1 cellular context compared by ENCODE assay signal in genomic region chr10:43308986-43309385, GRCh38.
A peak's percentile ranks its signal among the peaks of the same experiment; 100 is the strongest.
TF ChIP-seq lines count a peak whose summit lies in the region.

No MANE protein-coding gene starts in this region.

TF ChIP-seq in liver, 16 proteins besides CTCF, POLR2A, EP300 and RAD21 (continued from another document):
- peak; percentile 49 for TF ChIP-seq ZBTB33 (IDR thresholded peaks at IDR 0.05)
- no peak for TF ChIP-seq HNF4G (IDR thresholded peaks at IDR 0.05)
- TF ChIP-seq TAF1 (conservative IDR thresholded peaks at IDR 0.05) = no peak
- TF ChIP-seq REST (IDR thresholded peaks at IDR 0.05) = peak; percentile 79
- TF ChIP-seq RXRA (IDR thresholded peaks at IDR 0.05) = peak; percentile 20 to 70
- no peak for TF ChIP-seq FOXA2 (IDR thresholded peaks at IDR 0.05)
- TF ChIP-seq FOXA1 (IDR thresholded peaks at IDR 0.05) = no peak
- TF ChIP-seq NR2F2 (IDR thresholded peaks at IDR 0.05) = peak; percentile 25
- peak; percentile 92 for TF ChIP-seq MAX (IDR thresholded peaks at IDR 0.05)
- peak; percentile 69 for TF ChIP-seq YY1 (IDR thresholded peaks at IDR 0.05)
- no peak for TF ChIP-seq GABPA (IDR thresholded peaks at IDR 0.05 in 1 of 2, conservative IDR thresholded peaks at IDR 0.05 in 1 of 2)
- peak; percentile 66 to 68 for TF ChIP-seq HNF4A (conservative IDR thresholded peaks at IDR 0.05)
